39 cellular contexts compared by ENCODE assay signal in genomic region chrX:136892412-136892811, GRCh38.
"Had no signal": no experiment of that assay in that cellular context is flagged by ENCODE, and none has a peak within 500 bp of the region (broad histone marks: within the 10 kb centered on the region; RNA-seq: fewer than 3 reads in every experiment).

No MANE protein-coding gene starts in this region.

- H3K4me3 Mint-ChIP-seq: activated CD4-positive, alpha-beta memory T cell treated with anti-CD3 and anti-CD28 coated beads, Interleukin-2, amount 10 ng/mL, durations not matched to agents 7 days and 5 days; activated CD4-positive, alpha-beta T cell treated with anti-CD3 and anti-CD28 coated beads for 36 hours; activated CD4-positive, alpha-beta T cell treated with anti-CD3 and anti-CD28 coated beads, Interleukin-2, amount 10 ng/mL, durations not matched to agents 7 days and 5 days; activated CD8-positive, alpha-beta T cell treated with anti-CD3 and anti-CD28 coated beads, Interleukin-2, amount 10 ng/mL, durations not matched to agents 7 days and 5 days; activated naive CD4-positive, alpha-beta T cell treated with anti-CD3 and anti-CD28 coated beads for 36 hours; activated naive CD8-positive, alpha-beta T cell treated with anti-CD3 and anti-CD28 coated beads for 36 hours; activated T-cell treated with anti-CD3 and anti-CD28 coated beads, Interleukin-2, amount 50 U/mL, for 24 hours; activated T-helper 1 cell treated with anti-CD3 and anti-CD28 coated beads, Interleukin-12 subunit alpha, Interleukin-12 subunit beta, Interleukin-2, Interleukin-4 antibody, amounts not matched to agents 30 ng/mL and 10 ng/mL and 1 ng/mL, durations not matched to agents 14 hours and 24 hours and 36 hours; activated T-helper 17 cell treated with anti-CD3 and anti-CD28 coated beads, Interleukin-2, amount 50 U/mL, for 72 hours; T-helper 1 cell treated with Interleukin-12 subunit alpha and Interleukin-12 subunit beta and Interleukin-4 antibody, amounts not matched to agents 30 μg/mL and 1 μg/mL, for 36 hours; T-helper 2 cell treated with Interferon-gamma antibody and Interleukin-4, amounts not matched to agents 5 μg/mL and 100 μg/mL, for 36 hours; WTC11 had no signal

- ATAC-seq: activated CD4-positive, alpha-beta T cell treated with anti-CD3 and anti-CD28 coated beads for 36 hours; activated CD4-positive, CD25-positive, alpha-beta regulatory T cell treated with anti-CD3 and anti-CD28 coated beads, Interleukin-2, amount 50 U/mL, for 24 hours; activated CD8-positive, alpha-beta T cell treated with anti-CD3 and anti-CD28 coated beads, Interleukin-2, amount 10 ng/mL, durations not matched to agents 7 days and 5 days; activated naive CD4-positive, alpha-beta T cell treated with anti-CD3 and anti-CD28 coated beads, Interleukin-2, amount 50 U/mL, for 72 hours; activated T-helper 17 cell treated with anti-CD3 and anti-CD28 coated beads, Interleukin-2, amount 50 U/mL, for 72 hours; body of pancreas; WTC11 had no signal

- H3K4me1 ChIP-seq: adrenal gland, body of pancreas, breast epithelium had no signal

- DNase-seq: activated CD4-positive, alpha-beta memory T cell treated with anti-CD3 and anti-CD28 coated beads, Interleukin-2, amount 10 ng/mL, durations not matched to agents 7 days and 5 days; activated CD4-positive, alpha-beta T cell treated with anti-CD3 and anti-CD28 coated beads for 1 hour; activated CD4-positive, alpha-beta T cell treated with anti-CD3 and anti-CD28 coated beads for 36 hours; activated CD4-positive, alpha-beta T cell treated with anti-CD3 and anti-CD28 coated beads for 48 hours; activated CD4-positive, alpha-beta T cell treated with anti-CD3 and anti-CD28 coated beads, Interleukin-2, amount 10 ng/mL, durations not matched to agents 7 days and 5 days; activated CD4-positive, alpha-beta T cell treated with anti-CD3 and anti-CD28 coated beads, Interleukin-2, amount 50 U/mL, for 48 hours; activated CD4-positive, CD25-positive, alpha-beta regulatory T cell; activated CD8-positive, alpha-beta memory T cell treated with anti-CD3 and anti-CD28 coated beads, Interleukin-2, amount 50 U/mL, for 48 hours; activated CD8-positive, alpha-beta T cell treated with anti-CD3 and anti-CD28 coated beads, Interleukin-2, amount 10 ng/mL, durations not matched to agents 7 days and 5 days; activated effector memory CD4-positive, alpha-beta T cell treated with anti-CD3 and anti-CD28 coated beads, Interleukin-2, amount 50 U/mL, for 16 hours; activated gamma-delta T cell treated with Interleukin-2 at 50 U/mL for 16 hours; activated naive CD4-positive, alpha-beta T cell; activated naive CD4-positive, alpha-beta T cell treated with anti-CD3 and anti-CD28 coated beads for 36 hours; activated naive CD4-positive, alpha-beta T cell treated with anti-CD3 and anti-CD28 coated beads, Interleukin-2, amount 50 U/mL, for 16 hours; activated naive CD8-positive, alpha-beta T cell treated with anti-CD3 and anti-CD28 coated beads for 36 hours; activated T-cell treated with anti-CD3 and anti-CD28 coated beads, Interleukin-2, amount 50 U/mL, for 24 hours; activated T-cell treated with anti-CD3 and anti-CD28 coated beads, Interleukin-2, amount 50 U/mL, for 48 hours; adrenal gland; amniotic stem cell; aorta; body of pancreas; brain microvascular endothelial cell; central memory CD4-positive, alpha-beta T cell; T-helper 1 cell; T-helper 2 cell; T-helper 9 cell; WERI-Rb-1 had no signal

- H3K27me3 Mint-ChIP-seq: activated CD4-positive, alpha-beta memory T cell treated with anti-CD3 and anti-CD28 coated beads, Interleukin-2, amount 10 ng/mL, durations not matched to agents 7 days and 5 days; activated CD4-positive, alpha-beta T cell treated with anti-CD3 and anti-CD28 coated beads for 36 hours; activated naive CD8-positive, alpha-beta T cell treated with anti-CD3 and anti-CD28 coated beads for 36 hours; activated T-helper 17 cell treated with anti-CD3 and anti-CD28 coated beads, Interleukin-2, amount 50 U/mL, for 72 hours had no signal

- H3K4me3 ChIP-seq: adrenal gland, body of pancreas, breast epithelium, coronary artery had no signal

- H3K27me3 ChIP-seq: adrenal gland, body of pancreas, brain microvascular endothelial cell, breast epithelium had no signal

- FAIRE-seq: astrocyte, colon, TTC549 had no signal

- H3K9me3 Mint-ChIP-seq: activated CD4-positive, alpha-beta memory T cell treated with anti-CD3 and anti-CD28 coated beads, Interleukin-2, amount 10 ng/mL, durations not matched to agents 7 days and 5 days; activated CD4-positive, alpha-beta T cell treated with anti-CD3 and anti-CD28 coated beads, Interleukin-2, amount 10 ng/mL, durations not matched to agents 7 days and 5 days; activated naive CD4-positive, alpha-beta T cell treated with anti-CD3 and anti-CD28 coated beads for 36 hours; activated naive CD4-positive, alpha-beta T cell treated with anti-CD3 and anti-CD28 coated beads, Interleukin-2, amount 50 U/mL, for 72 hours; activated naive CD8-positive, alpha-beta T cell treated with anti-CD3 and anti-CD28 coated beads for 36 hours; activated T-cell treated with anti-CD3 and anti-CD28 coated beads, Interleukin-2, amount 50 U/mL, for 24 hours; activated T-helper 1 cell treated with anti-CD3 and anti-CD28 coated beads, Interleukin-12 subunit alpha, Interleukin-12 subunit beta, Interleukin-2, Interleukin-4 antibody, amounts not matched to agents 30 ng/mL and 10 ng/mL and 1 ng/mL, durations not matched to agents 14 hours and 24 hours and 36 hours; activated T-helper 17 cell treated with anti-CD3 and anti-CD28 coated beads, Interleukin-2, amount 50 U/mL, for 72 hours; T-helper 1 cell treated with Interleukin-12 subunit alpha and Interleukin-12 subunit beta and Interleukin-4 antibody, amounts not matched to agents 30 μg/mL and 1 μg/mL, for 36 hours; T-helper 2 cell treated with Interferon-gamma antibody and Interleukin-4, amounts not matched to agents 5 μg/mL and 100 μg/mL, for 36 hours; WTC11 had no signal

- H3K27ac Mint-ChIP-seq: activated CD4-positive, alpha-beta memory T cell treated with anti-CD3 and anti-CD28 coated beads, Interleukin-2, amount 10 ng/mL, durations not matched to agents 7 days and 5 days; activated CD4-positive, alpha-beta T cell treated with anti-CD3 and anti-CD28 coated beads for 36 hours; activated CD4-positive, alpha-beta T cell treated with anti-CD3 and anti-CD28 coated beads, Interleukin-2, amount 10 ng/mL, durations not matched to agents 7 days and 5 days; activated CD8-positive, alpha-beta T cell treated with anti-CD3 and anti-CD28 coated beads, Interleukin-2, amount 10 ng/mL, durations not matched to agents 7 days and 5 days; activated naive CD4-positive, alpha-beta T cell treated with anti-CD3 and anti-CD28 coated beads for 36 hours; activated naive CD4-positive, alpha-beta T cell treated with anti-CD3 and anti-CD28 coated beads, Interleukin-2, amount 50 U/mL, for 72 hours; activated naive CD8-positive, alpha-beta T cell treated with anti-CD3 and anti-CD28 coated beads for 36 hours; activated T-cell treated with anti-CD3 and anti-CD28 coated beads, Interleukin-2, amount 50 U/mL, for 24 hours; activated T-helper 1 cell treated with anti-CD3 and anti-CD28 coated beads, Interleukin-12 subunit alpha, Interleukin-12 subunit beta, Interleukin-2, Interleukin-4 antibody, amounts not matched to agents 30 ng/mL and 10 ng/mL and 1 ng/mL, durations not matched to agents 14 hours and 24 hours and 36 hours; activated T-helper 17 cell treated with anti-CD3 and anti-CD28 coated beads, Interleukin-2, amount 50 U/mL, for 72 hours; T-helper 1 cell treated with Interleukin-12 subunit alpha and Interleukin-12 subunit beta and Interleukin-4 antibody, amounts not matched to agents 30 μg/mL and 1 μg/mL, for 36 hours; T-helper 2 cell treated with Interferon-gamma antibody and Interleukin-4, amounts not matched to agents 5 μg/mL and 100 μg/mL, for 36 hours; WTC11 had no signal

- H3K36me3 Mint-ChIP-seq: activated naive CD4-positive, alpha-beta T cell treated with anti-CD3 and anti-CD28 coated beads, Interleukin-2, amount 50 U/mL, for 72 hours; activated naive CD8-positive, alpha-beta T cell treated with anti-CD3 and anti-CD28 coated beads for 36 hours; WTC11 had no signal

- H3K9me3 ChIP-seq: adrenal gland, body of pancreas, breast epithelium had no signal

- H3K4me1 Mint-ChIP-seq: activated CD4-positive, alpha-beta memory T cell treated with anti-CD3 and anti-CD28 coated beads, Interleukin-2, amount 10 ng/mL, durations not matched to agents 7 days and 5 days; activated CD4-positive, alpha-beta T cell treated with anti-CD3 and anti-CD28 coated beads for 36 hours; activated CD4-positive, alpha-beta T cell treated with anti-CD3 and anti-CD28 coated beads, Interleukin-2, amount 10 ng/mL, durations not matched to agents 7 days and 5 days; activated naive CD8-positive, alpha-beta T cell treated with anti-CD3 and anti-CD28 coated beads for 36 hours; activated T-helper 17 cell treated with anti-CD3 and anti-CD28 coated beads, Interleukin-2, amount 50 U/mL, for 72 hours; WTC11 had no signal

- H3K27ac ChIP-seq: adrenal gland, body of pancreas, brain microvascular endothelial cell, breast epithelium, coronary artery, WERI-Rb-1 had no signal

- H3K36me3 ChIP-seq: adrenal gland, brain microvascular endothelial cell, breast epithelium, WERI-Rb-1 had no signal
